In the genomic region with DNA sequence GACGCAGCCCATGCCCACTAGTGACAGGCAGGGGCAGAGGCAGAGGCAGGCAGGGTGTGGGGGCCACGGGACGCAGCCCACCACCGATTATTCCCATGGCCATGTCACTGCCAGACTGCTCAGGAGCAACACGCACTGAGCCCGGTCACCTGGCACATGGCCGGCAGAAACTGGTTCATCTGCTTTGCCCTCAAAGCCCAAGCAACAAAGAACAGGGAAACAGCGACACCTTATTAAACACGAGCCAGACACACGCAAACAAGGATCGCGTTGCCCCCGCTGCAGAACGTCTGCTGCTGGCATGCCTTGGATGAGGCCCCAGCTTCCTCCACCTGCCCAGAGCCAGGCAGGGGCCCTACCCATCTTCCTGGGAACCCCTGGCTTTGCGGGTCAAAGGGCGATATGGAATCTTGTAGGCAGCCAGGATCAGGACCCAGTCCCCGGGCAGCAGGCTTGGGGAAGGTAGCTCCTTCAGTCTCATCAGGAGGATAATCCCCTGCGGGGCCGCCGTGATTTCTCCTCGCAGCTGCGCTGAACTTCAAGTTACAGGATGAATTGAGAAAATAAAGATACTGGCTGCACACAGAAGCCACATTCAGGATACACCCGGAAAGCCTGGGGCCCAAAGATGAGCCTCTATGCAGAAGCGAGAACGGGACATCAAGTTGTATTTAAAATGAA, we compare ENCODE assay signal across 13 cellular contexts. TPM values are rescaled to one million over a fixed set of nuclear protein-coding genes. Genes with fewer than 3 reads are reported as not detected.
DNase-seq lines count a peak whose midpoint lies in the region; ATAC-seq and TF ChIP-seq lines count a peak whose summit lies in the region.
"Had no signal": no experiment of that assay in that cellular context is flagged by ENCODE, and none has a peak within 500 bp of the region (broad histone marks: within the 10 kb centered on the region; RNA-seq: fewer than 3 reads in every experiment).

No MANE protein-coding gene starts in this region.

- peak; percentile 95 for DNase-seq in G401 (ENCODE audit: low spot score)
- DNase-seq in NCI-H524 (lab: John Stamatoyannopoulos, UW): peak; percentile 85 to 89
- peak; percentile 78 for DNase-seq in epithelial cell of esophagus (ENCODE audit: low read depth)
- DNase-seq in prostate gland (ENCODE audit: low spot score): peak; percentile 94
- DNase-seq in effector CD8-positive, alpha-beta T cell (lab: John Stamatoyannopoulos, UW): no peak
- DNase-seq in dermis blood vessel endothelial cell: no peak
- DNase-seq: activated B cell treated with CpG ODN at 0.5 μM for 24 hours; activated effector memory CD4-positive, alpha-beta T cell treated with Interleukin-2 at 50 U/mL for 16 hours; hypothalamus; naive B cell; stimulated activated CD4-positive, alpha-beta T cell treated with anti-CD3 and anti-CD28 coated beads, Interleukin-1b, Interleukin-23, amount 100 ng/mL, for 48 hours had no signal

- TF ChIP-seq POLR2A in prostate gland (IDR thresholded peaks at IDR 0.05): no peak

- intact Hi-C loops in prostate gland (cut with DNase I): no loop called here

- 47% methylated on average over 23 of the region's 25 CpGs for WGBS in prostate gland

- H3K4me3 ChIP-seq in epithelial cell of esophagus (ENCODE audit: low read length): no peak overlapping the region
- no peak overlapping the region for H3K4me3 ChIP-seq in prostate gland

- peaks cover 36% of the 10 kb centered on the region for H3K4me1 ChIP-seq in prostate gland (replicated peaks)

- ATAC-seq in HG03196 (IDR thresholded peaks at IDR 0.05; ENCODE audit: unreplicated experiment) (no peak), GM18909 (IDR thresholded peaks at IDR 0.05; ENCODE audit: poor library complexity, unreplicated experiment) (no peak)

- peak overlapping the region; percentile 79 to 88 for H3K27ac ChIP-seq in prostate gland

- H3K36me3 ChIP-seq in prostate gland: no peaks in the 10 kb centered on the region

- in situ Hi-C loops in G401 (cut with HindIII; ENCODE audit: low sequenced_read_pairs): no loop called here

- no peaks in the 10 kb centered on the region for H3K9me3 ChIP-seq in prostate gland

- peak; percentile 35 for TF ChIP-seq CTCF in epithelial cell of esophagus (IDR thresholded peaks at IDR 0.05; ENCODE audit: insufficient read depth, low read depth, low read length, missing control alignments)
- peak in 3 of 4 experiments; percentile 36 to 58 (median 39) for TF ChIP-seq CTCF in prostate gland (IDR thresholded peaks at IDR 0.05)

- no peaks in the 10 kb centered on the region for H3K27me3 ChIP-seq in prostate gland (replicated peaks; ENCODE audit: insufficient read depth)

RNA-seq across cellular contexts. Expression of gene TBC1D16, which starts 4.8 kb away (rescaled TPM):
- total RNA-seq in G401 (2014; rRNA removed; shearing (Covaris generic)): 9.6 and 21.7 TPM in 2 replicates
- 10 to 100 TPM; 29.1 to 41.9 TPM for total RNA-seq in prostate gland
- total RNA-seq in dermis blood vessel endothelial cell: 44.9 and 61.8 TPM in 2 replicates

RNA-seq across cellular contexts. Expression of gene CCDC40, which starts 5.6 kb away (rescaled TPM):
- 13.7 and 14.4 TPM in 2 replicates for total RNA-seq in G401 (2014; rRNA removed; shearing (Covaris generic))
- total RNA-seq in prostate gland: 10 to 100 TPM; 11.8 to 19.7 TPM
- 1.4 and 2.2 TPM in 2 replicates for total RNA-seq in dermis blood vessel endothelial cell

Comparison
In these comparisons a context has a peak if more than half of its experiments do, and no peak if none do; other contexts are left out.
1. DNase-seq: peak in G401 (single experiment), NCI-H524 (2 of 2), epithelial cell of esophagus (single experiment) and prostate gland (single experiment); none in effector CD8-positive, alpha-beta T cell (single experiment) and dermis blood vessel endothelial cell (single experiment).